In the genomic region with DNA sequence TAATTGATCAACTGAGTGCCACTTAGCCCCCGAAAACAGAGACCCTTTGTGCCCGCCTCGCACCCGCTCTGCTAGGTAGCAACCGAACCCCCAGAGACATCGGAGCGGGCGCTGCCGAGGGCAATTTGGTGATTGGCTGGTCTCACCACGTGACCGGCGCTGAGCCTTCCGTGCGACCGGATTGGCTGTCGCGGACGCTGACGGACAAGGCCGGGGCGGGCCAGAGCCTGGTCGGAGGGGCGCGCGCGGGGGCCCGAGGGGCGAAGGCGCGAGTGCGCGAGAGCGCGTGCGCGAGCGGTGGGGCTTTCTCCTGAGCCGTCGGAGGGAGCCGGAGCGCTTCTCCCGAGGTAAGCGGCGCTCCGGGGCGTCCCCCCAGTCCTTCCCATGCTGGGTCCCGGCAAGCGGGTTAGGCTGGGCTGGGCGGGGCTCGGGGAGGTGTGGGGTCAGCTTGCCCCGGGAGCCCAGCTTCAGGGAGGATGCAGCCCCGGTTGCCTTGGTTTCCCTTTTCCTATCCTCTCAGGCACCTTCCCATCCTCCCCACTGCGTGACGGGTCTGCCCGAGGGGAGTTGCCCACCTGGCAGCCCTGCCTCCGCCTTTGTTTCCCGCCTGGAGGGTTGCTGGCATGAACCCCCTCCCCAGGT, we compare ENCODE assay signal across 9 cellular contexts. TPM values are rescaled to one million over a fixed set of nuclear protein-coding genes. Genes with fewer than 3 reads are reported as not detected.
DNase-seq lines count a peak whose midpoint lies in the region; ATAC-seq and TF ChIP-seq lines count a peak whose summit lies in the region.
"Had no signal": no experiment of that assay in that cellular context is flagged by ENCODE, and none has a peak within 500 bp of the region (broad histone marks: within the 10 kb centered on the region; RNA-seq: fewer than 3 reads in every experiment).

A gene (plus strand): TSS at position 303 of the 642 bp plus-strand sequence.

- H3K27me3 ChIP-seq in muscle layer of colon (ENCODE audit: control insufficient read depth in 1 of 2, insufficient read depth in 2 of 2, low read length in 2 of 2), result peaks cover 0 to 3% of the 10 kb centered on the region in 2 donors
- no peaks in the 10 kb centered on the region for H3K27me3 ChIP-seq in testis

- H3K36me3 ChIP-seq in muscle layer of colon (ENCODE audit: insufficient read depth, low read length) (no peaks in the 10 kb centered on the region), testis (ENCODE audit: low read depth, missing control alignments) (no peaks in the 10 kb centered on the region)

- H3K27me3 Mint-ChIP-seq in activated CD4-positive, alpha-beta memory T cell treated with anti-CD3 and anti-CD28 coated beads, Interleukin-2, amount 10 ng/mL, durations not matched to agents 7 days and 5 days, result peaks cover 37% of the 10 kb centered on the region

- CTCF ChIA-PET in activated CD4-positive, alpha-beta memory T cell treated with anti-CD3 and anti-CD28 coated beads, Interleukin-2, amount 10 ng/mL, durations not matched to agents 7 days and 5 days (lab: Charles Lee), result no interaction called here

- H3K27ac ChIP-seq in muscle layer of colon (ENCODE audit: low read depth, low read length), result peak within 1 kb of the TSS; percentile 3
- peak within 1 kb of the TSS; percentile 15 to 39 for H3K27ac ChIP-seq in testis

- H3K9me3 Mint-ChIP-seq in activated CD4-positive, alpha-beta memory T cell treated with anti-CD3 and anti-CD28 coated beads, Interleukin-2, amount 10 ng/mL, durations not matched to agents 7 days and 5 days, result no peaks in the 10 kb centered on the region
- H3K9me3 Mint-ChIP-seq: T-helper 1 cell treated with Interleukin-12 subunit alpha and Interleukin-12 subunit beta and Interleukin-4 antibody, amounts not matched to agents 30 μg/mL and 1 μg/mL, for 36 hours had no signal

- 0 to 2% methylated on average over 10 to 37 of the region's 57 CpGs for WGBS in testis, 2 donors

- DNase-seq in NCI-H1694 (lab: John Stamatoyannopoulos, UW) (peak; percentile 93), fibroblast of mammary gland (ENCODE audit: low read depth) (peak; percentile 28), testis (peak; percentile 94), dedifferentiated amniotic fluid mesenchymal stem cell (ENCODE audit: extremely low spot score) (no peak), activated gamma-delta T cell treated with Interleukin-2 at 50 U/mL for 16 hours (no peak)
- DNase-seq in activated CD4-positive, alpha-beta memory T cell treated with anti-CD3 and anti-CD28 coated beads, Interleukin-2, amount 10 ng/mL, durations not matched to agents 7 days and 5 days, result no peak

- no peak within 1 kb of the TSS for H3K27ac Mint-ChIP-seq in activated CD4-positive, alpha-beta memory T cell treated with anti-CD3 and anti-CD28 coated beads, Interleukin-2, amount 10 ng/mL, durations not matched to agents 7 days and 5 days
- H3K27ac Mint-ChIP-seq: T-helper 1 cell treated with Interleukin-12 subunit alpha and Interleukin-12 subunit beta and Interleukin-4 antibody, amounts not matched to agents 30 μg/mL and 1 μg/mL, for 36 hours had no signal

- H3K9me3 ChIP-seq in muscle layer of colon (ENCODE audit: low read length) (no peaks in the 10 kb centered on the region), testis (no peaks in the 10 kb centered on the region)

- H3K4me1 Mint-ChIP-seq in activated CD4-positive, alpha-beta memory T cell treated with anti-CD3 and anti-CD28 coated beads, Interleukin-2, amount 10 ng/mL, durations not matched to agents 7 days and 5 days, result no peaks in the 10 kb centered on the region

- no peak for TF ChIP-seq POLR2A in testis (IDR thresholded peaks at IDR 0.05)

- H3K4me1 ChIP-seq in muscle layer of colon (ENCODE audit: insufficient read depth, low read length) (peaks cover 12% of the 10 kb centered on the region), testis (no peaks in the 10 kb centered on the region)

- no peaks in the 10 kb centered on the region for H3K36me3 Mint-ChIP-seq in activated CD4-positive, alpha-beta memory T cell treated with anti-CD3 and anti-CD28 coated beads, Interleukin-2, amount 10 ng/mL, durations not matched to agents 7 days and 5 days (ENCODE audit: low read depth)

- TF ChIP-seq CTCF in fibroblast of mammary gland (conservative IDR thresholded peaks at IDR 0.05; ENCODE audit: control insufficient read depth, insufficient read depth, low read depth, low read length) (no peak), testis (IDR thresholded peaks at IDR 0.05) (no peak)

- peak within 1 kb of the TSS; percentile 9 for H3K4me3 Mint-ChIP-seq in activated CD4-positive, alpha-beta memory T cell treated with anti-CD3 and anti-CD28 coated beads, Interleukin-2, amount 10 ng/mL, durations not matched to agents 7 days and 5 days
- H3K4me3 Mint-ChIP-seq: T-helper 1 cell treated with Interleukin-12 subunit alpha and Interleukin-12 subunit beta and Interleukin-4 antibody, amounts not matched to agents 30 μg/mL and 1 μg/mL, for 36 hours had no signal

- H3K9ac ChIP-seq in muscle layer of colon (ENCODE audit: low read length), result no peak within 1 kb of the TSS

- POLR2A ChIA-PET in activated CD4-positive, alpha-beta memory T cell treated with anti-CD3 and anti-CD28 coated beads, Interleukin-2, amount 10 ng/mL, durations not matched to agents 7 days and 5 days (lab: Charles Lee), result no interaction called here

- ATAC-seq in GM18907 (IDR thresholded peaks at IDR 0.05; ENCODE audit: unreplicated experiment), result peak; percentile 51

- intact Hi-C loops in testis (cut with DNase I; ENCODE audit: low total_unique reads), result no loop called here

- H3K4me3 ChIP-seq in fibroblast of mammary gland (ENCODE audit: control insufficient read depth, low read depth, low read length) (peak within 1 kb of the TSS; percentile 33), muscle layer of colon (ENCODE audit: low read depth in 1 of 2, low read length in 2 of 2) (peak within 1 kb of the TSS; percentile 59 to 64), testis (peak within 1 kb of the TSS; percentile 58 to 74)

RNA-seq across cellular contexts. Expression of the gene that starts here (rescaled TPM):
- not detected for total RNA-seq in activated CD4-positive, alpha-beta memory T cell treated with anti-CD3 and anti-CD28 coated beads, Interleukin-2, amount 10 ng/mL, durations not matched to agents 7 days and 5 days
- 10 to 100 TPM; 13.9 to 16.1 TPM for total RNA-seq in testis
- polyA plus RNA-seq in testis (ENCODE audit: insufficient read depth, low read depth, low replicate concordance), result 44.3 TPM

Comparison
In these comparisons a context has a peak if more than half of its experiments do, and no peak if none do; other contexts are left out.
1. RNA of the gene that starts here (total RNA-seq): 13.9 to 16.1 TPM in testis; not detected in activated CD4-positive, alpha-beta memory T cell treated with anti-CD3 and anti-CD28 coated beads, Interleukin-2, amount 10 ng/mL, durations not matched to agents 7 days and 5 days; every median in the first group is over 10 times any median in the second.
2. DNase-seq: peak in NCI-H1694 (single experiment), fibroblast of mammary gland (single experiment) and testis (single experiment); none in activated CD4-positive, alpha-beta memory T cell treated with anti-CD3 and anti-CD28 coated beads, Interleukin-2, amount 10 ng/mL, durations not matched to agents 7 days and 5 days (single experiment), dedifferentiated amniotic fluid mesenchymal stem cell (single experiment) and activated gamma-delta T cell treated with Interleukin-2 at 50 U/mL for 16 hours (single experiment).
3. Peak in every context shown above with its lines, with median percentiles within 50 percentile points of each other: H3K4me3 ChIP-seq.